Comparison of ENCODE assay signal across 8 cellular contexts in genomic region chr2:237673130-237673921, GRCh38. TPM values are rescaled to one million over a fixed set of nuclear protein-coding genes. Genes with fewer than 3 reads are reported as not detected.
A peak's percentile ranks its signal among the peaks of the same experiment; 100 is the strongest.
DNase-seq lines count a peak whose midpoint lies in the region; ATAC-seq, FAIRE-seq and TF ChIP-seq lines count a peak whose summit lies in the region.

No MANE protein-coding gene starts in this region.

- no peak overlapping the region for H2AFZ ChIP-seq in KMS-11 (ENCODE audit: low read depth)

- no peak overlapping the region; the same call in 1 of the 2 replicates for H3K4me2 ChIP-seq in KMS-11

- H3K4me3 ChIP-seq in KMS-11 (IDR thresholded peaks at IDR 0.05; ENCODE audit: insufficient read depth, low read depth, low read length) (no peak overlapping the region), pancreas (peak overlapping the region in 1 of 4 donors; percentile 4), thyroid gland (replicated peaks in 1 of 3) (no peak overlapping the region)

- H3K27me3 ChIP-seq in KMS-11 (ENCODE audit: insufficient read depth, low read depth) (no peaks in the 10 kb centered on the region), foreskin keratinocyte (no peaks in the 10 kb centered on the region), pancreas (no peaks in the 10 kb centered on the region), thyroid gland (no peaks in the 10 kb centered on the region)

- TF ChIP-seq CTCF in KMS-11 (conservative IDR thresholded peaks at IDR 0.05; ENCODE audit: low read depth, low read length) (peak; percentile 64), foreskin keratinocyte (conservative IDR thresholded peaks at IDR 0.05) (peak; percentile 90), pancreas (IDR thresholded peaks at IDR 0.05) (peak in 3 of 4 donors; percentile 9 to 21 (median 18)), thyroid gland (IDR thresholded peaks at IDR 0.05) (peak in 4 of 6 experiments; percentile 20 to 48 (median 38))

- no peak overlapping the region for H3K9ac ChIP-seq in KMS-11

- H3K27ac Mint-ChIP-seq in activated T-helper 17 cell treated with anti-CD3 and anti-CD28 coated beads, Interleukin-2, amount 50 U/mL, for 72 hours: peak overlapping the region; percentile 93

- H3K27me3 Mint-ChIP-seq in activated T-helper 17 cell treated with anti-CD3 and anti-CD28 coated beads, Interleukin-2, amount 50 U/mL, for 72 hours: no peaks in the 10 kb centered on the region

- no peak overlapping the region for H3K27ac ChIP-seq in KMS-11
- H3K27ac ChIP-seq in foreskin keratinocyte: peak overlapping the region; percentile 63
- H3K27ac ChIP-seq in pancreas: peak overlapping the region in 1 of 4 donors; percentile 38
- H3K27ac ChIP-seq in thyroid gland: peak overlapping the region in 2 of 3 donors; percentile 21 to 25

- no peak for DNase-seq in GM12892 (ENCODE audit: insufficient read length)
- DNase-seq in RPMI8226: peak; percentile 69
- peak; percentile 19 to 52 for DNase-seq in foreskin keratinocyte
- DNase-seq in pancreas: peak in 1 of 6 donors; percentile 72
- DNase-seq in thyroid gland: peak in 1 of 2 donors; percentile 36

- peak; percentile 75 for ATAC-seq in activated T-helper 17 cell treated with anti-CD3 and anti-CD28 coated beads, Interleukin-2, amount 50 U/mL, for 72 hours (replicated peaks)
- peak; percentile 72 for ATAC-seq in foreskin keratinocyte
- ATAC-seq in pancreas: peak in 3 of 4 donors; percentile 35 to 40 (median 39)
- no peak for ATAC-seq in HG03025 (IDR thresholded peaks at IDR 0.05; ENCODE audit: low FRiP score, unreplicated experiment)

- peaks cover 26% of the 10 kb centered on the region for H3K4me1 Mint-ChIP-seq in activated T-helper 17 cell treated with anti-CD3 and anti-CD28 coated beads, Interleukin-2, amount 50 U/mL, for 72 hours

- peak overlapping the region; percentile 84 for H3K4me3 Mint-ChIP-seq in activated T-helper 17 cell treated with anti-CD3 and anti-CD28 coated beads, Interleukin-2, amount 50 U/mL, for 72 hours

- H3K9me3 ChIP-seq in pancreas (no peaks in the 10 kb centered on the region), thyroid gland (no peaks in the 10 kb centered on the region)

- peak; percentile 5 for FAIRE-seq in GM12892 (lab: Jason Lieb, UNC)
- FAIRE-seq in pancreas (lab: Jason Lieb, UNC): no peak

- H3K36me3 ChIP-seq in KMS-11 (ENCODE audit: insufficient read depth) (no peaks in the 10 kb centered on the region), pancreas (no peaks in the 10 kb centered on the region), thyroid gland (no peaks in the 10 kb centered on the region)

- intact Hi-C loops in pancreas (cut with DNase I) (loop anchor here in 1 of 3 donors (5.0 kb wide), 1 partner anchor 69 kb away; no protein-coding TSS in a partner anchor), thyroid gland (cut with DNase I) (loop anchor here (5.0 kb wide), 1 partner anchor 74 kb away; no protein-coding TSS in a partner anchor)

- TF ChIP-seq POLR2A in GM12892 (IDR thresholded peaks at IDR 0.05; ENCODE audit: low read depth, low read length) (no peak), thyroid gland (IDR thresholded peaks at IDR 0.05) (no peak)

- peaks cover 35% of the 10 kb centered on the region for H3K4me1 ChIP-seq in KMS-11 (ENCODE audit: low read depth, poor library complexity, severe bottlenecking)
- H3K4me1 ChIP-seq in foreskin keratinocyte: peaks cover 16% of the 10 kb centered on the region
- H3K4me1 ChIP-seq in pancreas: peaks cover 3 to 23% (median 4%) of the 10 kb centered on the region in 3 donors
- peaks cover 27 to 42% of the 10 kb centered on the region in 2 donors for H3K4me1 ChIP-seq in thyroid gland

- no peaks in the 10 kb centered on the region for H3K9me3 Mint-ChIP-seq in activated T-helper 17 cell treated with anti-CD3 and anti-CD28 coated beads, Interleukin-2, amount 50 U/mL, for 72 hours

- H3K79me2 ChIP-seq in KMS-11 (ENCODE audit: insufficient read depth, low read depth): no peaks in the 10 kb centered on the region

- H3K36me3 Mint-ChIP-seq in activated T-helper 17 cell treated with anti-CD3 and anti-CD28 coated beads, Interleukin-2, amount 50 U/mL, for 72 hours (ENCODE audit: low read depth): no peaks in the 10 kb centered on the region

- WGBS in pancreas, 2 donors: 82 to 83% methylated on average over 36 of the region's 36 CpGs
- WGBS in thyroid gland, 2 donors: 60 to 70% methylated on average over 36 of the region's 36 CpGs

- H4K20me1 ChIP-seq in KMS-11 (ENCODE audit: insufficient read depth): no peaks in the 10 kb centered on the region

RNA-seq across cellular contexts. Expression of gene LRRFIP1, which starts 45.9 kb away (rescaled TPM):
- polyA plus RNA-seq in GM12892 (2012; ENCODE audit: missing spikeins): 80.1 TPM
- total RNA-seq in activated T-helper 17 cell treated with anti-CD3 and anti-CD28 coated beads, Interleukin-2, amount 50 U/mL, for 72 hours: 100 to 1,000 TPM; 271 to 319 TPM
- total RNA-seq in foreskin keratinocyte: 91.7 and 95.3 TPM in 2 replicates
- polyA plus RNA-seq in foreskin keratinocyte: 30.1 and 32.3 TPM in 2 replicates
- 10 to 100 TPM; 18.4 to 55.0 (median 33.4) TPM for total RNA-seq in pancreas
- polyA plus RNA-seq in pancreas: 10 to 100 TPM; 22.3 to 33.7 TPM
- total RNA-seq in thyroid gland: 100 to 1,000 TPM in 2 of 4 donors, 10 to 100 TPM in 2; 76.1 to 113 (median 96.6) TPM

Comparison
In these comparisons a context has a peak if more than half of its experiments do, and no peak if none do; other contexts are left out.
1. CTCF ChIP-seq: peak in every context shown above with its lines; median percentile 90 in foreskin keratinocyte; 64 in KMS-11; 38 in thyroid gland; 18 in pancreas.